Comparison of ENCODE assay signal across 20 cellular contexts in the genomic region with DNA sequence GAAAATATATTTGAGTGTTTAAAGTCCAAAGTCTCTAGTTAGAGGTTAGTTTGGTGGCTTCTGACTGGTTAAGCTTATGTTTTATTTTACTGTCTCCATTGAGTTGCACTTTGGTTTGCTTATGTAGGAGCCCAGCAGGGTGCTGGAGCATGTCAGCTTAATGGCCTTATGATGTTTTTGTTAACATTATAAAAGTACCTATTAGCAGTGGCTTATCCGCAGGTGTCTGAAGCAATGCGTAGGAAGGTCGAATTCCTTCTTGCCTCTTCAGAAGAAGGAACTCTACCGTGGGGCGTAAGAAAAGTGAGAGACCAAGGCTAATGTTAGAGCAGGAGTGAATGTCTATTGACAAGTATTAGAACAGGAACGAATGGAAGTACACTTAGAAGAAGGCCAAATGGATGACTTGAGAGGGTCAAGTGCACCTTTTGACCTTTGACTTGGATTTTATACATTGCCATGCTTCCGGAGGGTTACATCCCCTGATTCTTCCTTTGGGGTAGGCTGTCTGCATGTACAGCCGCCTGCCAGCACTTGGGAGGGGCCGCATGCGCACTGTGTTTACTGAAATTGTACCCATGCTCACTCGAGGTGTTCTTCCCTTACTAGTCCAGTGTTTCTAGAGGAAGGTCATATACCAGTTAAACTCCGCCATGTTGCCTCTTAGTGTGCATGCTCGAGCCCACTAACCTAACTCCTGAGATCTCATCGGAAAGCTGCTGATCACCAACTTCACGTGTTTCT.
"Had no signal": no experiment of that assay in that cellular context is flagged by ENCODE, and none has a peak within 500 bp of the region (broad histone marks: within the 10 kb centered on the region; RNA-seq: fewer than 3 reads in every experiment).

No MANE protein-coding gene starts in this region.

- H3K9me3 ChIP-seq: thoracic aorta, upper lobe of left lung had no signal

- H3K4me1 ChIP-seq: spleen, upper lobe of left lung had no signal

- H3K27ac ChIP-seq: spleen, thoracic aorta, upper lobe of left lung, VCaP had no signal

- H3K4me3 ChIP-seq: spleen, thoracic aorta, upper lobe of left lung had no signal

- FAIRE-seq: islet of Langerhans had no signal

- DNase-seq: activated CD4-positive, alpha-beta T cell treated with anti-CD3 and anti-CD28 coated beads, Interleukin-2, amount 10 ng/mL, durations not matched to agents 7 days and 5 days; activated CD4-positive, CD25-positive, alpha-beta regulatory T cell treated with anti-CD3 and anti-CD28 coated beads, Interleukin-2, amount 50 U/mL, for 72 hours; activated CD8-positive, alpha-beta memory T cell treated with anti-CD3 and anti-CD28 coated beads, Interleukin-2, amount 10 ng/mL, durations not matched to agents 7 days and 5 days; activated CD8-positive, alpha-beta T cell treated with anti-CD3 and anti-CD28 coated beads for 36 hours; activated effector memory CD4-positive, alpha-beta T cell treated with anti-CD3 and anti-CD28 coated beads, Interleukin-2, amount 50 U/mL, for 16 hours; activated naive CD4-positive, alpha-beta T cell treated with anti-CD3 and anti-CD28 coated beads, Interleukin-2, amount 10 ng/mL, durations not matched to agents 7 days and 5 days; activated T-cell treated with anti-CD3 and anti-CD28 coated beads for 4 hours; cerebellar nuclear complex; foreskin fibroblast; left cardiac atrium; naive B cell; occipital lobe; retina; spleen; stimulated activated CD4-positive, alpha-beta T cell treated with anti-CD3 and anti-CD28 coated beads, Interleukin-4, amount 100 ng/mL, for 1 hour; stimulated activated naive CD4-positive, alpha-beta T cell had no signal

- ATAC-seq: activated CD8-positive, alpha-beta memory T cell treated with anti-CD3 and anti-CD28 coated beads, Interleukin-2, amount 10 ng/mL, durations not matched to agents 7 days and 5 days; activated CD8-positive, alpha-beta T cell treated with anti-CD3 and anti-CD28 coated beads for 36 hours; left cardiac atrium had no signal

- H3K36me3 ChIP-seq: spleen, thoracic aorta, upper lobe of left lung had no signal

- H3K27me3 ChIP-seq: spleen, upper lobe of left lung had no signal
